Comparison of ENCODE assay signal across 9 cellular contexts in the genomic region with DNA sequence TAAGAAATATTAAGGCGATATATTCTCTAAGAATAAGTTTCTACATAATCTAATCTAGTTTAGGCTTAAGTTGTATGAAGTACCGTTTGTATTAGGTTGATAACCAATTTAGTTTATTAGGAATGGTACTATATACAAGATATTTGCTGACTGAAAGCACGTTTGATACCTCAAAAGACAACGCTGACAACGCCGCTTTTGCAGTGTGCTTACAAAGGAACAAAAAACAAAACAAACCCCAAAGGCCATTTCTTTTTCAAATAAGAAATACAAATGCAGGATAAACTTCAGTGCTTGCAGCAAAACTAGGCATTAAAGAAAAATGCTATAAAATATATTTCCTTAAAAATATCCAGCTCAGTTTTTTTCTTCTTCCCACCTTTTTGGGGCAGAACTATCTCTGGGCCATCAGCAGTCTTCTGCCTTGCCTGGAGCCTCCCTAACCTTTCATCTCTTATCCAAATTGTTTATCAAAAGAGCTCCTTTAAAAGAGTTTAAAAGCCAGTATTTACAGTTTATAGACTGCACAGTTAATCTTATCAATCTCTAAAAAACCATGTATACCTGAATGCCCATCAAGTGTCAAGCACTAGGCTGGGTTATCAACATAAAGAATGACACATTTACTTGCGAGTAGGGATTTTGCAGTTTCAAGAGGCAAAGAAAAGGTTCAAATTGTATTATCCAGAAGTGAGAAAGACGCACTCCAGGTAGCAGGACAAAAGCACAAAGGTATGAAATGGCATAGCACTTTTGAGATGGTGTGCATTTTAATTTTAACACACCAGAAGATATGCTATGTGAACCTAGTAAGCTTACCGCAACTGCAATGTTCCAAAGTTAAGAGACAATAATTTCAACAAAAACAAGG. TPM values are rescaled to one million over a fixed set of nuclear protein-coding genes. Genes with fewer than 3 reads are reported as not detected.
DNase-seq lines count a peak whose midpoint lies in the region; ATAC-seq, FAIRE-seq and TF ChIP-seq lines count a peak whose summit lies in the region.
"Had no signal": no experiment of that assay in that cellular context is flagged by ENCODE, and none has a peak within 500 bp of the region (broad histone marks: within the 10 kb centered on the region; RNA-seq: fewer than 3 reads in every experiment).

No MANE protein-coding gene starts in this region.

- no peaks in the 10 kb centered on the region for H3K9me3 ChIP-seq in Caco-2
- H3K9me3 ChIP-seq in Peyer's patch, result no peaks in the 10 kb centered on the region
- H3K9me3 ChIP-seq in esophagus muscularis mucosa, result no peaks in the 10 kb centered on the region
- no peaks in the 10 kb centered on the region for H3K9me3 ChIP-seq in pancreas

- H3K4me1 ChIP-seq in Caco-2, result peaks cover 54% of the 10 kb centered on the region
- H3K4me1 ChIP-seq in Peyer's patch, result peaks cover 0 to 46% (median 7%) of the 10 kb centered on the region in 4 donors
- peaks cover 7 to 58% (median 49%) of the 10 kb centered on the region in 4 donors for H3K4me1 ChIP-seq in esophagus muscularis mucosa
- H3K4me1 ChIP-seq in pancreas, result peaks cover 27 to 35% (median 35%) of the 10 kb centered on the region in 3 donors

- WGBS in esophagus muscularis mucosa, result 19% methylated on average over 9 of the region's 9 CpGs
- WGBS in pancreas, 2 donors, result 5% methylated on average over 9 of the region's 9 CpGs

- DNase-seq in Caco-2, result no peak
- DNase-seq in Peyer's patch, result no peak
- DNase-seq in esophagus muscularis mucosa (ENCODE audit: extremely low spot score), result no peak
- DNase-seq in pancreas, result no peak
- DNase-seq in stimulated activated CD4-positive, alpha-beta T cell treated with anti-CD3 and anti-CD28 coated beads, Interleukin-15, amount 100 ng/mL, for 24 hours, result no peak
- DNase-seq in NCI-H82 treated with DMSO at 0.1 percent for 48 hours (lab: John Stamatoyannopoulos, UW; ENCODE audit: unreplicated experiment), result no peak
- DNase-seq in ACHN, result no peak
- no peak for DNase-seq in HEK293T (ENCODE audit: extremely low spot score)

- H3K36me3 ChIP-seq in Caco-2 (ENCODE audit: control insufficient read depth, insufficient read depth, low read length) (no peaks in the 10 kb centered on the region; the same call in 1 of the 2 replicates), Peyer's patch (no peaks in the 10 kb centered on the region), esophagus muscularis mucosa (no peaks in the 10 kb centered on the region), pancreas (no peaks in the 10 kb centered on the region)

- peaks cover 94% of the 10 kb centered on the region for H3K36me3 Mint-ChIP-seq in Caco-2 (ENCODE audit: insufficient read depth, unreplicated experiment)

- no peak for TF ChIP-seq CTCF in Caco-2 (IDR thresholded peaks at IDR 0.05; ENCODE audit: insufficient read depth in 1 of 2, low read depth in 1 of 2, low read length in 1 of 2, severe bottlenecking in 1 of 2, unreplicated experiment in 1 of 2)
- no peak for TF ChIP-seq CTCF in Peyer's patch (IDR thresholded peaks at IDR 0.05)
- no peak for TF ChIP-seq CTCF in esophagus muscularis mucosa (IDR thresholded peaks at IDR 0.05)
- TF ChIP-seq CTCF in pancreas (IDR thresholded peaks at IDR 0.05), result no peak

- peaks cover 25% of the 10 kb centered on the region for H3K4me1 Mint-ChIP-seq in Caco-2 (ENCODE audit: low read depth, unreplicated experiment)

- CTCF ChIA-PET in Caco-2 (lab: Charles Lee), result interaction anchor here (1.1 kb wide), 1 partner anchor 27 kb away, joined by 5 read pairs; no protein-coding TSS in a partner anchor
- CTCF ChIA-PET in HEK293T (lab: Yijun Ruan, JAX), result interaction anchor here (0.6 to 1.2 kb wide), 2 partner anchors 29 to 133 kb away, joined by 3 to 4 read pairs; no protein-coding TSS in a partner anchor

- H3K9me3 Mint-ChIP-seq in Caco-2 (ENCODE audit: unreplicated experiment), result no peaks in the 10 kb centered on the region

- intact Hi-C loops in Caco-2 (cut with micrococcal nuclease; ENCODE audit: unreplicated experiment) (no loop called here), esophagus muscularis mucosa (cut with DNase I) (no loop called here), pancreas (cut with DNase I) (no loop called here)

- H3K27me3 Mint-ChIP-seq in Caco-2 (ENCODE audit: insufficient read depth, unreplicated experiment), result no peaks in the 10 kb centered on the region

- POLR2A ChIA-PET in Caco-2 (lab: Charles Lee) (interaction anchor here (0.7 to 2.0 kb wide), 2 partner anchors 25 to 26 kb away, joined by 3 to 8 read pairs; no protein-coding TSS in a partner anchor), HEK293T (lab: Yijun Ruan, JAX) (interaction anchor here (1.8 kb wide), 1 partner anchor 26 kb away, joined by 5 read pairs; no protein-coding TSS in a partner anchor)

- in situ Hi-C loops in ACHN (cut with HindIII; ENCODE audit: low pct_ligation_motif_present, low pct_unique_long_range_greater_than_20kb, low sequenced_read_pairs), result no loop called here

- no peak for TF ChIP-seq EP300 in esophagus muscularis mucosa (IDR thresholded peaks at IDR 0.05)

- peak overlapping the region; percentile 100 for H3K27ac Mint-ChIP-seq in Caco-2 (ENCODE audit: unreplicated experiment)

- no TSS peak for BruUV-seq in Caco-2 (replicated peaks; lab: Mats Ljungman, UMichigan)

- ATAC-seq in pancreas, result no peak

- TF ChIP-seq POLR2A in Peyer's patch (IDR thresholded peaks at IDR 0.05) (no peak), esophagus muscularis mucosa (IDR thresholded peaks at IDR 0.05; ENCODE audit: low read depth) (no peak)

- H3K27me3 ChIP-seq in Caco-2 (replicated peaks; ENCODE audit: control insufficient read depth, insufficient read depth, low read length), result no peaks in the 10 kb centered on the region
- no peaks in the 10 kb centered on the region for H3K27me3 ChIP-seq in Peyer's patch
- no peaks in the 10 kb centered on the region for H3K27me3 ChIP-seq in esophagus muscularis mucosa
- H3K27me3 ChIP-seq in pancreas, result no peaks in the 10 kb centered on the region

- H3K4me3 ChIP-seq in Caco-2 (ENCODE audit: low read depth, low read length) (peak overlapping the region; percentile 6), Peyer's patch (peak overlapping the region; percentile 69 to 97 (median 87)), esophagus muscularis mucosa (peak overlapping the region; percentile 67 to 90 (median 86)), pancreas (peak overlapping the region; percentile 0 to 82 (median 62))

- H3K4me3 Mint-ChIP-seq in Caco-2 (ENCODE audit: unreplicated experiment), result peak overlapping the region; percentile 88

- H3K27ac ChIP-seq in Peyer's patch, result peak overlapping the region; percentile 98 to 100 (median 99)
- H3K27ac ChIP-seq in esophagus muscularis mucosa (replicated peaks in 1 of 4), result peak overlapping the region; percentile 95 to 100 (median 100)
- peak overlapping the region in 2 of 4 donors; percentile 99 to 100 for H3K27ac ChIP-seq in pancreas

- no peak for FAIRE-seq in pancreas (lab: Jason Lieb, UNC)
- FAIRE-seq: GM19239 had no signal

TF ChIP-seq in HEK293T, 16 proteins besides CTCF, POLR2A, EP300 and RAD21:
- TF ChIP-seq ZNF384 (IDR thresholded peaks at IDR 0.05), result no peak
- no peak for TF ChIP-seq CTBP1 (IDR thresholded peaks at IDR 0.05; ENCODE audit: borderline replicate concordance)
- no peak for TF ChIP-seq L3MBTL2 (conservative IDR thresholded peaks at IDR 0.05)
- no peak for TF ChIP-seq ELF4 (IDR thresholded peaks at IDR 0.05)
- TF ChIP-seq ARNT (IDR thresholded peaks at IDR 0.05), result no peak
- no peak for TF ChIP-seq LEF1 (IDR thresholded peaks at IDR 0.05; ENCODE audit: borderline replicate concordance)
- no peak for TF ChIP-seq BHLHE40 (IDR thresholded peaks at IDR 0.05; ENCODE audit: borderline replicate concordance)
- no peak for TF ChIP-seq SP1 (IDR thresholded peaks at IDR 0.05)
- no peak for TF ChIP-seq SUZ12 (IDR thresholded peaks at IDR 0.05)
- TF ChIP-seq FOXA1 (IDR thresholded peaks at IDR 0.05), result no peak
- TF ChIP-seq NFRKB (IDR thresholded peaks at IDR 0.05), result no peak
- TF ChIP-seq FOXM1 (IDR thresholded peaks at IDR 0.05; ENCODE audit: borderline replicate concordance), result no peak
- TF ChIP-seq HDGF (IDR thresholded peaks at IDR 0.05; ENCODE audit: borderline replicate concordance), result no peak
- no peak for TF ChIP-seq TARDBP (IDR thresholded peaks at IDR 0.05)
- TF ChIP-seq, protein P1, sequence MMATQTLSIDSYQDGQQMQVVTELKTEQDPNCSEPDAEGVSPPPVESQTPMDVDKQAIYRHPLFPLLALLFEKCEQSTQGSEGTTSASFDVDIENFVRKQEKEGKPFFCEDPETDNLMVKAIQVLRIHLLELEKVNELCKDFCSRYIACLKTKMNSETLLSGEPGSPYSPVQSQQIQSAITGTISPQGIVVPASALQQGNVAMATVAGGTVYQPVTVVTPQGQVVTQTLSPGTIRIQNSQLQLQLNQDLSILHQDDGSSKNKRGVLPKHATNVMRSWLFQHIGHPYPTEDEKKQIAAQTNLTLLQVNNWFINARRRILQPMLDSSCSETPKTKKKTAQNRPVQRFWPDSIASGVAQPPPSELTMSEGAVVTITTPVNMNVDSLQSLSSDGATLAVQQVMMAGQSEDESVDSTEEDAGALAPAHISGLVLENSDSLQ (IDR thresholded peaks at IDR 0.05), result no peak

RNA-seq across cellular contexts. Expression of a gene that starts 4.1 kb away (rescaled TPM):
- total RNA-seq in Caco-2 (2022) (61.4 and 63.1 TPM in 2 replicates), Peyer's patch (100 to 1,000 TPM in 3 of 4 donors, 10 to 100 TPM in 1; 88.6 to 170 (median 130) TPM), esophagus muscularis mucosa (100 to 1,000 TPM in 2 of 4 donors, 10 to 100 TPM in 2; 77.0 to 109 (median 94.0) TPM), pancreas (10 to 100 TPM; 27.2 to 62.5 (median 34.7) TPM)
- 10 to 100 TPM; 14.1 to 16.3 TPM for polyA plus RNA-seq in pancreas

Comparison
In these comparisons a context has a peak if more than half of its experiments do, and no peak if none do; other contexts are left out.
1. H3K4me3 ChIP-seq: peak in every context shown above with its lines; median percentile 87 in Peyer's patch; 86 in esophagus muscularis mucosa; 62 in pancreas; 6 in Caco-2.